8 cellular contexts compared by ENCODE assay signal in genomic region chr7:155380221-155380861, GRCh38.
DNase-seq lines count a peak whose midpoint lies in the region; ATAC-seq, FAIRE-seq and TF ChIP-seq lines count a peak whose summit lies in the region.

No MANE protein-coding gene starts in this region.

- no TSS peak for BruUV-seq in A673 (replicated peaks; lab: Mats Ljungman, UMichigan)

- no peak overlapping the region for H3K27ac ChIP-seq in A673 (ENCODE audit: low read depth, low read length, poor library complexity, severe bottlenecking)
- no peak overlapping the region for H3K27ac ChIP-seq in breast epithelium

- H3K9me3 ChIP-seq in A673 (ENCODE audit: low read depth, low read length, poor library complexity, severe bottlenecking) (no peaks in the 10 kb centered on the region), breast epithelium (no peaks in the 10 kb centered on the region)

- no peak for TF ChIP-seq POLR2A in breast epithelium (IDR thresholded peaks at IDR 0.05)

- peak; percentile 83 for ATAC-seq in HG03039 (IDR thresholded peaks at IDR 0.05; ENCODE audit: unreplicated experiment)

- CTCF ChIA-PET in A673 (lab: Charles Lee) = interaction anchor here (1.2 kb wide), 1 partner anchor 23 kb away, joined by 5 read pairs; no protein-coding TSS in a partner anchor

- TF ChIP-seq CTCF in A673 (conservative IDR thresholded peaks at IDR 0.05; ENCODE audit: low read depth, low read length) (peak; percentile 67), WI38 (IDR thresholded peaks at IDR 0.05; ENCODE audit: low read depth, low read length) (peak; percentile 85), breast epithelium (IDR thresholded peaks at IDR 0.05) (peak; percentile 36 to 50 (median 40)), kidney epithelial cell (IDR thresholded peaks at IDR 0.05; ENCODE audit: insufficient read depth, low read length, poor library complexity, severe bottlenecking) (peak; percentile 85)

- H3K4me1 ChIP-seq in A673 (ENCODE audit: insufficient read depth, low read length, poor library complexity, severe bottlenecking) (peaks cover 9% of the 10 kb centered on the region), breast epithelium (peaks cover 3 to 24% of the 10 kb centered on the region in 2 donors)

- H3K27me3 ChIP-seq in A673 (replicated peaks; ENCODE audit: insufficient read depth, low read depth, low read length, poor library complexity) = peaks cover 98% of the 10 kb centered on the region
- peaks cover 5 to 100% of the 10 kb centered on the region in 2 donors for H3K27me3 ChIP-seq in breast epithelium
- H3K27me3 ChIP-seq in kidney epithelial cell (ENCODE audit: control insufficient read depth, insufficient read depth, low read length) = peaks cover 88% of the 10 kb centered on the region

- intact Hi-C loops in A673 (cut with micrococcal nuclease; ENCODE audit: unreplicated experiment) = loop anchor here (1.0 to 5.0 kb wide), 2 partner anchors 154 to 387 kb away; no protein-coding TSS in a partner anchor
- intact Hi-C loops in breast epithelium (cut with DNase I; ENCODE audit: low total_unique reads) = no loop called here

- peak; percentile 82 for DNase-seq in A673 (ENCODE audit: low spot score)
- DNase-seq in GM18507 (ENCODE audit: extremely low spot score, insufficient read length, low read depth) = peak; percentile 68
- peak; percentile 78 for DNase-seq in NCI-H2107 (lab: John Stamatoyannopoulos, UW)
- peak; percentile 26 to 67 for DNase-seq in breast epithelium (ENCODE audit: low spot score in 2 of 2)
- DNase-seq in kidney epithelial cell (ENCODE audit: low read depth) = peak; percentile 10
- DNase-seq in stimulated activated CD4-positive, alpha-beta T cell treated with anti-CD3 and anti-CD28 coated beads, Interleukin-2, amount 100 ng/mL, for 4 hours (ENCODE audit: low read depth) = peak; percentile 57

- FAIRE-seq in GM18507 (lab: Jason Lieb, UNC) = peak; percentile 67

- POLR2A ChIA-PET in A673 (lab: Charles Lee; ENCODE audit: low non-redundant PET) = no interaction called here

- H3K4me3 ChIP-seq in A673 (ENCODE audit: low read depth, low read length, poor library complexity, severe bottlenecking) = no peak overlapping the region
- H3K4me3 ChIP-seq in WI38 (ENCODE audit: low read depth, low read length) = no peak overlapping the region
- no peak overlapping the region for H3K4me3 ChIP-seq in breast epithelium
- H3K4me3 ChIP-seq in kidney epithelial cell (ENCODE audit: low read depth, low read length) = no peak overlapping the region

- no peaks in the 10 kb centered on the region for H3K36me3 ChIP-seq in A673 (ENCODE audit: insufficient read depth, low read length, poor library complexity, severe bottlenecking)
- H3K36me3 ChIP-seq in breast epithelium = no peaks in the 10 kb centered on the region
- H3K36me3 ChIP-seq in kidney epithelial cell (ENCODE audit: control insufficient read depth, insufficient read depth, low read length) = no peaks in the 10 kb centered on the region

Comparison
In these comparisons a context has a peak if more than half of its experiments do, and no peak if none do; other contexts are left out.
1. DNase-seq: peak in every context shown above with its lines; median percentile 82 in A673; 78 in NCI-H2107; 68 in GM18507; 57 in stimulated activated CD4-positive, alpha-beta T cell treated with anti-CD3 and anti-CD28 coated beads, Interleukin-2, amount 100 ng/mL, for 4 hours; 46 in breast epithelium; 10 in kidney epithelial cell.